ENCODE assay signal across 20 cellular contexts in the genomic region with DNA sequence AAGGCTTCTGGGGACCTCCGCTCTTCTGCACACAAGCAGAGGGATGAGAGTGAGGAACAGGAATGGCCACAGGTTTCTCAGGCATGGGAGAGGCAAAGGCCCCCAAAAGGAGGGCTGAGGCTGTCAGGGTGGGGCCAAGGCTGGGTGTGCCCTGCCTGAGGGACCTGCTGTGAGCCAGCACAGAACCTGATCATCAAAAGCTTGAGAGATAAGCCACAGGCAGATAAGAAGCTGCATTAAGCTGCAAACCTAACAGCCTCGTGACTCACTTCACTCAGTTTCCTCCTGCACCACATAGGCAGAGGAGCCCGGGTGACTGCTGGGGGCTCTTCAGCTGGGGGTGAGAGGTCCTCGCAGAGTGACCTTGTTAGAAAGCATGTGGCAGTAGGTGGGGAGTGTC.
A peak's percentile ranks its signal among the peaks of the same experiment; 100 is the strongest.
DNase-seq lines count a peak whose midpoint lies in the region; ATAC-seq, FAIRE-seq and TF ChIP-seq lines count a peak whose summit lies in the region.
"Had no signal": no experiment of that assay in that cellular context is flagged by ENCODE, and none has a peak within 500 bp of the region (broad histone marks: within the 10 kb centered on the region; RNA-seq: fewer than 3 reads in every experiment).

No MANE protein-coding gene starts in this region.

- H3K27me3 ChIP-seq in HepG2 (ENCODE audit: control insufficient read depth in 1 of 2, insufficient read depth in 2 of 2, low read length in 2 of 2) (peaks cover 0 to 8% of the 10 kb centered on the region in 2 experiments; a peak in 2 of 5 replicates), right lobe of liver (no peaks in the 10 kb centered on the region), spleen (replicated peaks in 1 of 7) (peaks cover 0 to 4% (median 0%) of the 10 kb centered on the region in 7 donors)

- no peaks in the 10 kb centered on the region for H3K79me2 ChIP-seq in HepG2 (ENCODE audit: insufficient read depth, low read length)

- no peak overlapping the region for H3K9ac ChIP-seq in HepG2 (ENCODE audit: insufficient read depth, low read depth, low read length)

- CTCF ChIA-PET in HepG2 (lab: Yijun Ruan, JAX; ENCODE audit: low intra/inter-chr PET ratio, low total read pairs), result no interaction called here

- H3K9me3 ChIP-seq in HepG2 (ENCODE audit: low read length) (no peaks in the 10 kb centered on the region), right lobe of liver (no peaks in the 10 kb centered on the region), mucosa of descending colon (no peaks in the 10 kb centered on the region), spleen (no peaks in the 10 kb centered on the region)

- BruUV-seq in HepG2 (replicated peaks; lab: Mats Ljungman, UMichigan), result no TSS peak

- 20% methylated on average over 4 of the region's 4 CpGs for WGBS in HepG2 (ENCODE audit: low lambda C conversion rate)
- no CpG with 5 or more reads among the region's 4 CpGs for WGBS in right lobe of liver (ENCODE audit: insufficient coverage, low coverage, low lambda C conversion rate, missing lambda C conversion rate)
- 76 to 90% (median 82%) methylated on average over 4 of the region's 4 CpGs for WGBS in spleen, 5 donors

- H2AFZ ChIP-seq in HepG2 (ENCODE audit: low read length), result no peak overlapping the region

- H3K4me1 ChIP-seq in HepG2 (ENCODE audit: insufficient read depth, low read length) (peaks cover 61% of the 10 kb centered on the region), right lobe of liver (peaks cover 0 to 3% (median 0%) of the 10 kb centered on the region in 4 donors), mucosa of descending colon (ENCODE audit: low read depth) (peaks cover 13% of the 10 kb centered on the region), spleen (peaks cover 0 to 8% (median 0%) of the 10 kb centered on the region in 6 donors)

- TF ChIP-seq RAD21 in HepG2 (CRISPR knock-in tag; IDR thresholded peaks at IDR 0.05), result no peak

- TF ChIP-seq CTCF in HepG2 (CRISPR knock-in tag; IDR thresholded peaks at IDR 0.05) (no peak), right lobe of liver (IDR thresholded peaks at IDR 0.05) (no peak), mucosa of descending colon (IDR thresholded peaks at IDR 0.05) (no peak), spleen (IDR thresholded peaks at IDR 0.05 in 8 of 11, conservative IDR thresholded peaks at IDR 0.05 in 3 of 11) (no peak)

- TF ChIP-seq POLR2A in HepG2 (IDR thresholded peaks at IDR 0.05; ENCODE audit: insufficient read depth in 1 of 2, low read depth in 2 of 2, low read length in 2 of 2), result no peak
- TF ChIP-seq POLR2A in right lobe of liver (IDR thresholded peaks at IDR 0.05), result no peak
- no peak for TF ChIP-seq POLR2A in erythroblast (IDR thresholded peaks at IDR 0.05; ENCODE audit: low read length)
- TF ChIP-seq POLR2A in spleen (IDR thresholded peaks at IDR 0.05), result no peak

- in situ Hi-C loops in HepG2 (cut with HindIII; ENCODE audit: extremely low pct_ligation_motif_present, low pct_unique_long_range_greater_than_20kb), result no loop called here

- H3K36me3 ChIP-seq in HepG2 (replicated peaks in 1 of 2; ENCODE audit: control insufficient read depth in 1 of 2, insufficient read depth in 2 of 2, low read length in 2 of 2) (no peaks in the 10 kb centered on the region), right lobe of liver (no peaks in the 10 kb centered on the region), mucosa of descending colon (ENCODE audit: low read depth) (no peaks in the 10 kb centered on the region), spleen (no peaks in the 10 kb centered on the region)

- intact Hi-C loops in HepG2 (cut with micrococcal nuclease; ENCODE audit: unreplicated experiment), result no loop called here
- intact Hi-C loops in right lobe of liver (cut with DNase I), result loop anchor here in 1 of 2 donors (10.0 kb wide), 1 partner anchor 109 kb away; the partner anchor contains the start of gene SDC1
- intact Hi-C loops in mucosa of descending colon (cut with DNase I, micrococcal nuclease), result no loop called here
- intact Hi-C loops in spleen (cut with DNase I; ENCODE audit: low total_unique reads), result no loop called here

- H3K4me3 ChIP-seq in HepG2 (replicated peaks in 1 of 3; ENCODE audit: insufficient read depth in 1 of 3, low read depth in 2 of 3, low read length in 3 of 3) (no peak overlapping the region), right lobe of liver (no peak overlapping the region), mucosa of descending colon (no peak overlapping the region), spleen (no peak overlapping the region)

- no peak for TF ChIP-seq EP300 in HepG2 (IDR thresholded peaks at IDR 0.05; ENCODE audit: low read depth in 2 of 2, low read length in 2 of 2)
- no peak for TF ChIP-seq EP300 in HepG2 (CRISPR knock-in tag; IDR thresholded peaks at IDR 0.05; ENCODE audit: borderline replicate concordance)

- no peak for DNase-seq in HepG2 (ENCODE audit: low spot score)
- DNase-seq in right lobe of liver, result no peak
- DNase-seq in erythroblast (lab: John Stamatoyannopoulos, UW), result peak; percentile 23 to 62
- DNase-seq in mucosa of descending colon, result peak in 1 of 3 donors; percentile 43
- no peak for DNase-seq in DMS79 treated with DMSO at 0.1 percent for 48 hours (lab: John Stamatoyannopoulos, UW)
- DNase-seq in spleen, result no peak
- no peak for DNase-seq in cerebellar nuclear complex (lab: John Stamatoyannopoulos, UW)
- DNase-seq: DMS153, EL, GOT3, KBM-7, NCI-H1105 treated with DMSO at 0.1 percent for 48 hours, NCI-H1694, NCI-H2081 treated with DMSO at 0.1 percent for 48 hours, NCI-H510A, NCI-H774 had no signal

- POLR2A ChIA-PET in HepG2 (lab: Yijun Ruan, JAX), result no interaction called here

- no peaks in the 10 kb centered on the region for H4K20me1 ChIP-seq in HepG2 (ENCODE audit: insufficient read depth, low read length)

- H3K4me2 ChIP-seq in HepG2 (ENCODE audit: low read depth, low read length), result peak overlapping the region; percentile 0; the same call in 1 of the 2 replicates

- FAIRE-seq in HepG2 (lab: Jason Lieb, UNC), result no peak
- FAIRE-seq: GM12892, GM18507 had no signal

- no peak overlapping the region for H3K27ac ChIP-seq in HepG2 (ENCODE audit: extremely low read length, insufficient read depth, low read length)
- H3K27ac ChIP-seq in right lobe of liver, result no peak overlapping the region
- no peak overlapping the region for H3K27ac ChIP-seq in spleen
- H3K27ac ChIP-seq: 22Rv1 had no signal

- no peak for ATAC-seq in HepG2
- ATAC-seq in right lobe of liver, result no peak
- ATAC-seq in mucosa of descending colon, result peak; percentile 80
- no peak for ATAC-seq in GM19452 (IDR thresholded peaks at IDR 0.05; ENCODE audit: unreplicated experiment)

TF ChIP-seq in HepG2, 621 proteins besides CTCF, POLR2A, EP300 and RAD21:
- TF ChIP-seq THAP8 (CRISPR knock-in tag; IDR thresholded peaks at IDR 0.05; ENCODE audit: borderline replicate concordance), result no peak
- TF ChIP-seq PITX1 (CRISPR knock-in tag; IDR thresholded peaks at IDR 0.05), result 0 out of 2 replicates have a peak, but pooled peaks have one; percentile 30
- TF ChIP-seq KDM5B (CRISPR knock-in tag; IDR thresholded peaks at IDR 0.05; ENCODE audit: borderline replicate concordance), result 0 out of 2 replicates have a peak, but pooled peaks have one; percentile 10
- no peak for TF ChIP-seq ATF1 (CRISPR knock-in tag; IDR thresholded peaks at IDR 0.05)
- no peak for TF ChIP-seq ZNF780A (CRISPR knock-in tag; IDR thresholded peaks at IDR 0.05)
- 0 out of 2 replicates have a peak, but pooled peaks have one; percentile 8 for TF ChIP-seq ZNF768 (CRISPR knock-in tag; IDR thresholded peaks at IDR 0.05)
- TF ChIP-seq TOPORS (CRISPR knock-in tag; IDR thresholded peaks at IDR 0.05), result no peak
- TF ChIP-seq, protein P1, sequence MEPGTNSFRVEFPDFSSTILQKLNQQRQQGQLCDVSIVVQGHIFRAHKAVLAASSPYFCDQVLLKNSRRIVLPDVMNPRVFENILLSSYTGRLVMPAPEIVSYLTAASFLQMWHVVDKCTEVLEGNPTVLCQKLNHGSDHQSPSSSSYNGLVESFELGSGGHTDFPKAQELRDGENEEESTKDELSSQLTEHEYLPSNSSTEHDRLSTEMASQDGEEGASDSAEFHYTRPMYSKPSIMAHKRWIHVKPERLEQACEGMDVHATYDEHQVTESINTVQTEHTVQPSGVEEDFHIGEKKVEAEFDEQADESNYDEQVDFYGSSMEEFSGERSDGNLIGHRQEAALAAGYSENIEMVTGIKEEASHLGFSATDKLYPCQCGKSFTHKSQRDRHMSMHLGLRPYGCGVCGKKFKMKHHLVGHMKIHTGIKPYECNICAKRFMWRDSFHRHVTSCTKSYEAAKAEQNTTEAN (CRISPR knock-in tag; conservative IDR thresholded peaks at IDR 0.05), result no peak
- TF ChIP-seq SKI (IDR thresholded peaks at IDR 0.05; ENCODE audit: partially characterized antibody), result no peak
- 0 out of 2 replicates have a peak, but pooled peaks have one; percentile 8 for TF ChIP-seq RXRA (CRISPR knock-in tag; IDR thresholded peaks at IDR 0.05)
- 0 out of 2 replicates have a peak, but pooled peaks have one; percentile 36 for TF ChIP-seq ZNF563 (CRISPR knock-in tag; IDR thresholded peaks at IDR 0.05)
- TF ChIP-seq ZGPAT (CRISPR knock-in tag; IDR thresholded peaks at IDR 0.05), result no peak
- TF ChIP-seq ZNF550 (CRISPR knock-in tag; IDR thresholded peaks at IDR 0.05; ENCODE audit: borderline replicate concordance), result no peak
- 0 out of 2 replicates have a peak, but pooled peaks have one; percentile 32 for TF ChIP-seq ZNF776 (CRISPR knock-in tag; IDR thresholded peaks at IDR 0.05)
- TF ChIP-seq GABPB1 (CRISPR knock-in tag; IDR thresholded peaks at IDR 0.05), result 0 out of 2 replicates have a peak, but pooled peaks have one; percentile 0

Comparison
In these comparisons a context has a peak if more than half of its experiments do, and no peak if none do; other contexts are left out.
1. DNase-seq: peak in erythroblast (2 of 2); none in HepG2 (single experiment), right lobe of liver (0 of 3), DMS79 treated with DMSO at 0.1 percent for 48 hours (single experiment), spleen (single experiment) and cerebellar nuclear complex (0 of 2).